In genomic region chr3:114411811-114412803, GRCh38 we compare ENCODE assay signal across 8 cellular contexts.
DNase-seq lines count a peak whose midpoint lies in the region; ATAC-seq and TF ChIP-seq lines count a peak whose summit lies in the region.

No MANE protein-coding gene starts in this region.

- no peak overlapping the region for H2AFZ ChIP-seq in HCT116 (ENCODE audit: low read depth, low read length, poor library complexity, severe bottlenecking)

- peak overlapping the region; percentile 82 for H3K4me2 ChIP-seq in HCT116 (ENCODE audit: low read length)

- no peak for TF ChIP-seq RAD21 in HCT116 (IDR thresholded peaks at IDR 0.05; ENCODE audit: low read depth)

- H3K4me3 ChIP-seq in GM12864 (ENCODE audit: low read depth, low read length) = no peak overlapping the region
- peak overlapping the region; percentile 12 to 51; a peak in 3 of 4 replicates for H3K4me3 ChIP-seq in HCT116 (replicated peaks in 1 of 2; ENCODE audit: low read depth in 1 of 2, low read length in 2 of 2)
- H3K4me3 ChIP-seq in heart right ventricle = peak overlapping the region in 1 of 10 donors; percentile 2

- H3K4me1 Mint-ChIP-seq in T-helper 2 cell treated with Interferon-gamma antibody and Interleukin-4, amounts not matched to agents 5 μg/mL and 100 μg/mL, for 36 hours (ENCODE audit: low read depth) = peaks cover 11% of the 10 kb centered on the region
- peaks cover 3 to 27% (median 9%) of the 10 kb centered on the region in 3 donors for H3K4me1 Mint-ChIP-seq in T-cell

- POLR2A ChIA-PET in HCT116 (lab: Charles Lee) = no interaction called here
- POLR2A ChIA-PET in T-cell (lab: Charles Lee) = no interaction called here

- intact Hi-C loops in HCT116 (cut with micrococcal nuclease) (no loop called here), heart right ventricle (cut with DNase I) (loop anchor here in 3 of 10 donors (10.0 kb wide), 2 partner anchors 47 to 173 kb away; no protein-coding TSS in a partner anchor)

- no peaks in the 10 kb centered on the region for H3K27me3 ChIP-seq in HCT116 (ENCODE audit: insufficient read depth, low read length)
- H3K27me3 ChIP-seq in heart right ventricle = no peaks in the 10 kb centered on the region

- TF ChIP-seq CTCF in GM12864 (IDR thresholded peaks at IDR 0.05; ENCODE audit: low read depth, low read length, missing control alignments) = peak; percentile 20
- TF ChIP-seq CTCF in HCT116 (IDR thresholded peaks at IDR 0.05 in 2 of 3, conservative IDR thresholded peaks at IDR 0.05 in 1 of 3; ENCODE audit: borderline replicate concordance in 1 of 3, insufficient read depth in 1 of 3, low read depth in 2 of 3, low read length in 2 of 3) = no peak
- TF ChIP-seq CTCF in heart right ventricle (IDR thresholded peaks at IDR 0.05) = peak in 5 of 9 donors; percentile 20 to 42 (median 30)

- H3K27ac Mint-ChIP-seq in T-helper 2 cell treated with Interferon-gamma antibody and Interleukin-4, amounts not matched to agents 5 μg/mL and 100 μg/mL, for 36 hours = no peak overlapping the region
- H3K27ac Mint-ChIP-seq in T-cell = no peak overlapping the region

- H3K79me2 ChIP-seq in HCT116 (ENCODE audit: insufficient read depth, low read length) = peaks cover 96% of the 10 kb centered on the region

- CTCF ChIA-PET in HCT116 (lab: Charles Lee) = no interaction called here
- CTCF ChIA-PET in T-cell (lab: Charles Lee) = interaction anchor here in 1 of 2 donors (2.9 kb wide), 1 partner anchor 27 kb away, joined by 11 read pairs; no protein-coding TSS in a partner anchor

- RAD21 ChIA-PET in HCT116 (lab: Charles Lee; ENCODE audit: low non-redundant PET in 1 of 2, low total read pairs in 2 of 2, uncharacterized antibody in 2 of 2, unreplicated experiment in 2 of 2) = no interaction called here

- H3K4me3 Mint-ChIP-seq in T-helper 2 cell treated with Interferon-gamma antibody and Interleukin-4, amounts not matched to agents 5 μg/mL and 100 μg/mL, for 36 hours = no peak overlapping the region
- H3K4me3 Mint-ChIP-seq in T-cell = no peak overlapping the region

- BruUV-seq in HCT116 (replicated peaks; lab: Mats Ljungman, UMichigan) = no TSS peak

- H3K4me1 ChIP-seq in HCT116 (ENCODE audit: control insufficient read depth in 1 of 2, insufficient read depth in 2 of 2, low read length in 2 of 2) (peaks cover 37 to 81% of the 10 kb centered on the region in 2 experiments), heart right ventricle (peaks cover 10 to 97% (median 58%) of the 10 kb centered on the region in 9 donors)

- no peaks in the 10 kb centered on the region for H4K20me1 ChIP-seq in HCT116 (ENCODE audit: insufficient read depth)

- H3K9me3 ChIP-seq in HCT116 (ENCODE audit: control insufficient read depth in 1 of 2, insufficient read depth in 1 of 2, low read depth in 1 of 2, low read length in 2 of 2) = no peaks in the 10 kb centered on the region
- no peaks in the 10 kb centered on the region for H3K9me3 ChIP-seq in heart right ventricle

- no peaks in the 10 kb centered on the region for H3K36me3 Mint-ChIP-seq in T-helper 2 cell treated with Interferon-gamma antibody and Interleukin-4, amounts not matched to agents 5 μg/mL and 100 μg/mL, for 36 hours (ENCODE audit: low read depth)
- no peaks in the 10 kb centered on the region for H3K36me3 Mint-ChIP-seq in T-cell

- DNase-seq in GM12864 (ENCODE audit: low read depth) = no peak
- peak; percentile 65 for DNase-seq in HCT116 (ENCODE audit: low read depth, low spot score)
- DNase-seq in T-helper 2 cell treated with Interferon-gamma antibody and Interleukin-4, amounts not matched to agents 5 μg/mL and 100 μg/mL, for 36 hours (ENCODE audit: low spot score) = peak; percentile 50
- no peak for DNase-seq in heart right ventricle
- DNase-seq in stimulated activated naive CD8-positive, alpha-beta T cell treated with anti-CD3 and anti-CD28 coated beads, Interleukin-15, Interleukin-2, amounts not matched to agents 100 U/mL and 50 U/mL, for 24 hours = peak; percentile 42
- DNase-seq in HUDEP-2 (lab: John Stamatoyannopoulos, UW; ENCODE audit: unreplicated experiment in 76 of 76) = no peak
- DNase-seq in T-cell = no peak
- no peak for DNase-seq in NCI-H345 (lab: John Stamatoyannopoulos, UW)

- no peaks in the 10 kb centered on the region for H3K27me3 Mint-ChIP-seq in T-helper 2 cell treated with Interferon-gamma antibody and Interleukin-4, amounts not matched to agents 5 μg/mL and 100 μg/mL, for 36 hours (ENCODE audit: low read depth)
- H3K27me3 Mint-ChIP-seq in T-cell = no peaks in the 10 kb centered on the region

- H3K36me3 ChIP-seq in HCT116 (ENCODE audit: control insufficient read depth in 1 of 2, insufficient read depth in 2 of 2, low read length in 2 of 2) (no peaks in the 10 kb centered on the region), heart right ventricle (no peaks in the 10 kb centered on the region)

- peak overlapping the region; percentile 69; the same call in 1 of the 2 replicates for H3K27ac ChIP-seq in HCT116 (ENCODE audit: low read depth, low read length)
- peak overlapping the region; percentile 5 to 74 (median 62) for H3K27ac ChIP-seq in heart right ventricle

- ATAC-seq in HCT116 (peak; percentile 92), heart right ventricle (peak in 7 of 8 donors; percentile 57 to 89 (median 65)), T-cell (replicated peaks in 1 of 4) (no peak)
- peak; percentile 95 for ATAC-seq in stimulated activated naive CD8-positive, alpha-beta T cell treated with anti-CD3 and anti-CD28 coated beads, Interleukin-15, Interleukin-2, amounts not matched to agents 100 U/mL and 50 U/mL, for 24 hours

- no peaks in the 10 kb centered on the region for H3K9me3 Mint-ChIP-seq in T-helper 2 cell treated with Interferon-gamma antibody and Interleukin-4, amounts not matched to agents 5 μg/mL and 100 μg/mL, for 36 hours
- no peaks in the 10 kb centered on the region for H3K9me3 Mint-ChIP-seq in T-cell

- TF ChIP-seq POLR2A in HCT116 (IDR thresholded peaks at IDR 0.05; ENCODE audit: borderline replicate concordance, extremely low read depth, insufficient read depth, insufficient read length) = no peak

- 65 to 66% methylated on average over 9 of the region's 9 CpGs for WGBS in heart right ventricle, 2 donors

- H3K9ac ChIP-seq in HCT116 (ENCODE audit: low read length) = peak overlapping the region; percentile 48

- no peaks in the 10 kb centered on the region for H3K9me2 ChIP-seq in HCT116 (ENCODE audit: insufficient read depth)

TF ChIP-seq in HCT116, 20 proteins besides CTCF, POLR2A, EP300 and RAD21 (continues in another document):
- TF ChIP-seq ATF3 (IDR thresholded peaks at IDR 0.05) = no peak; the same call in 1 of the 2 replicates
- no peak for TF ChIP-seq MAX (IDR thresholded peaks at IDR 0.05)
- peak; percentile 63 for TF ChIP-seq SP1 (IDR thresholded peaks at IDR 0.05; ENCODE audit: low read depth)
- TF ChIP-seq ZFX (IDR thresholded peaks at IDR 0.05) = no peak
- no peak for TF ChIP-seq TCF7L2 (IDR thresholded peaks at IDR 0.05; ENCODE audit: borderline replicate concordance, extremely low read depth, insufficient read depth, insufficient read length)
- no peak for TF ChIP-seq ZBTB33 (IDR thresholded peaks at IDR 0.05; ENCODE audit: extremely low read depth, insufficient replicate concordance, low read length)
- TF ChIP-seq POLR2AphosphoS5 (IDR thresholded peaks at IDR 0.05; ENCODE audit: low read depth, low read length) = no peak
- no peak for TF ChIP-seq YY1 (IDR thresholded peaks at IDR 0.05; ENCODE audit: extremely low read depth, insufficient replicate concordance, low read depth, low read length)
- TF ChIP-seq FOSL1 (IDR thresholded peaks at IDR 0.05; ENCODE audit: low read depth) = peak; percentile 82
- TF ChIP-seq JUND (IDR thresholded peaks at IDR 0.05) = peak; percentile 71
- no peak for TF ChIP-seq ZNF274 (IDR thresholded peaks at IDR 0.05; ENCODE audit: low read depth, low read length)
- peak; percentile 1; the same call in 1 of the 2 replicates for TF ChIP-seq SRF (IDR thresholded peaks at IDR 0.05; ENCODE audit: low read depth)
- TF ChIP-seq EZH2phosphoT487 (IDR thresholded peaks at IDR 0.05; ENCODE audit: borderline replicate concordance) = no peak
- 0 out of 2 replicates have a peak, but pooled peaks have one; percentile 59 for TF ChIP-seq CEBPB (IDR thresholded peaks at IDR 0.05; ENCODE audit: low read depth)
- peak; percentile 74; the same call in 1 of the 2 replicates for TF ChIP-seq CBX3 (IDR thresholded peaks at IDR 0.05; ENCODE audit: low read depth)
- peak; percentile 94 for TF ChIP-seq EGR1 (IDR thresholded peaks at IDR 0.05; ENCODE audit: low read depth)
- TF ChIP-seq ELF1 (IDR thresholded peaks at IDR 0.05; ENCODE audit: borderline replicate concordance, low read depth) = no peak
- no peak for TF ChIP-seq EZH2 (IDR thresholded peaks at IDR 0.05)
- peak; percentile 34; the same call in 1 of the 2 replicates for TF ChIP-seq SIN3A (IDR thresholded peaks at IDR 0.05; ENCODE audit: low read depth)

Comparison
In these comparisons a context has a peak if more than half of its experiments do, and no peak if none do; other contexts are left out.
1. DNase-seq: peak in HCT116 (single experiment), T-helper 2 cell treated with Interferon-gamma antibody and Interleukin-4, amounts not matched to agents 5 μg/mL and 100 μg/mL, for 36 hours (single experiment) and stimulated activated naive CD8-positive, alpha-beta T cell treated with anti-CD3 and anti-CD28 coated beads, Interleukin-15, Interleukin-2, amounts not matched to agents 100 U/mL and 50 U/mL, for 24 hours (single experiment); none in GM12864 (single experiment), heart right ventricle (0 of 2), HUDEP-2 (0 of 76), T-cell (0 of 34) and NCI-H345 (single experiment).
2. CTCF ChIP-seq: peak in GM12864 (single experiment) and heart right ventricle (5 of 9); none in HCT116 (0 of 3).
3. ATAC-seq: peak in HCT116 (single experiment), heart right ventricle (7 of 8) and stimulated activated naive CD8-positive, alpha-beta T cell treated with anti-CD3 and anti-CD28 coated beads, Interleukin-15, Interleukin-2, amounts not matched to agents 100 U/mL and 50 U/mL, for 24 hours (single experiment); none in T-cell (0 of 4).